In the genomic region with DNA sequence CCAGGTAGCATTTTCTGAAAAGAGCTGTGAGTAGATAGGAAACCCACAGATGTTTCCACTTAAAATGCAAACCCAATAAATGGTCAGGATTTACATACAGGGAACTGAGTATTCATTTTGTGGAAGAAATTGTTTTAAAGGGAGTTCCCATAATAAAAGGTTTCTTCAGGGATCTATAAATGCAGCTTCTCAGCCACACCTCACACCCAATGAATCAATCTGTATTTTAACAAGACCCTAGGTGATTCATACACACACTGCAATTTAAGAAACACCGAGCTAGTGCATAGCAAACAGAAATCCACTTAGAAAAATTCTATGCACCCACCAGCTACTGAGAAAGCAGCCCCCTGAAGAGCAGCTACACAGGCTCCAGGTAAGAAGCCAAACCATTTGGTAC, we compare ENCODE assay signal across 24 cellular contexts.
DNase-seq lines count a peak whose midpoint lies in the region; ATAC-seq, FAIRE-seq and TF ChIP-seq lines count a peak whose summit lies in the region.
"Had no signal": no experiment of that assay in that cellular context is flagged by ENCODE, and none has a peak within 500 bp of the region (broad histone marks: within the 10 kb centered on the region; RNA-seq: fewer than 3 reads in every experiment).

No MANE protein-coding gene starts in this region.

- no peak for DNase-seq in activated naive CD4-positive, alpha-beta T cell treated with Interleukin-2 at 50 U/mL for 16 hours
- DNase-seq in colonic mucosa (no peak), mucosa of descending colon (no peak), pancreas (no peak)
- DNase-seq in stimulated activated naive CD8-positive, alpha-beta T cell treated with anti-CD3 and anti-CD28 coated beads, Interleukin-15, amount 100 ng/mL, for 72 hours = no peak
- DNase-seq in natural killer cell treated with Interleukin-12 subunit alpha and Interleukin-12 subunit beta and Interleukin-15 and Interleukin-18, amount 100 ng/mL, for 72 hours (ENCODE audit: low spot score) = no peak
- DNase-seq: AML-193; Caco-2; Calu3; CD4-positive, alpha-beta T cell; CD8-positive, alpha-beta T cell; DMS79 treated with DMSO at 0.1 percent for 48 hours; GF-D8 had no signal

- H3K27ac ChIP-seq in colonic mucosa (peak overlapping the region; percentile 46), pancreas (no peak overlapping the region)
- H3K27ac ChIP-seq: 22Rv1; A549; BLaER1 treated with 17β-estradiol and CSF1 and Interleukin-3, amounts not matched to agents 10 nM and 100 nM; C4-2B had no signal

- ATAC-seq in mucosa of descending colon (peak; percentile 82), pancreas (no peak), esophagus mucosa (no peak)
- ATAC-seq in stimulated activated naive CD8-positive, alpha-beta T cell treated with anti-CD3 and anti-CD28 coated beads, Interleukin-15, amount 100 ng/mL, for 72 hours = peak; percentile 39
- no peak for ATAC-seq in natural killer cell treated with Interleukin-12 subunit alpha and Interleukin-12 subunit beta and Interleukin-15 and Interleukin-18, amount 100 ng/mL, for 72 hours
- ATAC-seq: A549; CD8-positive, alpha-beta T cell had no signal

- peaks cover 30% of the 10 kb centered on the region for H3K4me1 Mint-ChIP-seq in activated naive CD4-positive, alpha-beta T cell treated with anti-CD3 and anti-CD28 coated beads, Interleukin-2, amount 50 U/mL, for 24 hours
- H3K4me1 Mint-ChIP-seq in stimulated activated naive CD8-positive, alpha-beta T cell treated with anti-CD3 and anti-CD28 coated beads, Interleukin-15, amount 100 ng/mL, for 72 hours = peaks cover 41% of the 10 kb centered on the region
- peaks cover 13 to 15% of the 10 kb centered on the region in 2 donors for H3K4me1 Mint-ChIP-seq in natural killer cell treated with Interleukin-12 subunit alpha and Interleukin-12 subunit beta and Interleukin-15 and Interleukin-18, amount 100 ng/mL, for 72 hours (ENCODE audit: low read depth in 2 of 2)

- H3K9me3 ChIP-seq in colonic mucosa = no peaks in the 10 kb centered on the region
- H3K9me3 ChIP-seq in mucosa of descending colon = no peaks in the 10 kb centered on the region
- no peaks in the 10 kb centered on the region for H3K9me3 ChIP-seq in pancreas
- H3K9me3 ChIP-seq: A549; BLaER1 treated with 17β-estradiol and CSF1 and Interleukin-3, amounts not matched to agents 10 nM and 100 nM; Caco-2 had no signal

- no peak for FAIRE-seq in pancreas (lab: Jason Lieb, UNC)
- FAIRE-seq: A549, D721Med, G401.6, GM12891, GM19239 had no signal

- H3K36me3 ChIP-seq in colonic mucosa (no peaks in the 10 kb centered on the region), mucosa of descending colon (ENCODE audit: low read depth) (peaks cover 4% of the 10 kb centered on the region), pancreas (peaks cover 0 to 7% (median 0%) of the 10 kb centered on the region in 3 donors)
- H3K36me3 ChIP-seq: BLaER1 treated with 17β-estradiol and CSF1 and Interleukin-3, amounts not matched to agents 10 nM and 100 nM had no signal

- H3K27ac Mint-ChIP-seq in activated naive CD4-positive, alpha-beta T cell treated with anti-CD3 and anti-CD28 coated beads, Interleukin-2, amount 50 U/mL, for 24 hours = peak overlapping the region; percentile 21
- H3K27ac Mint-ChIP-seq in stimulated activated naive CD8-positive, alpha-beta T cell treated with anti-CD3 and anti-CD28 coated beads, Interleukin-15, amount 100 ng/mL, for 72 hours = peak overlapping the region in 1 of 2 donors; percentile 7
- H3K27ac Mint-ChIP-seq in natural killer cell treated with Interleukin-12 subunit alpha and Interleukin-12 subunit beta and Interleukin-15 and Interleukin-18, amount 100 ng/mL, for 72 hours = no peak overlapping the region
- H3K27ac Mint-ChIP-seq: B cell; CD4-positive, alpha-beta T cell; CD8-positive, alpha-beta T cell had no signal

- H3K36me3 Mint-ChIP-seq in activated naive CD4-positive, alpha-beta T cell treated with anti-CD3 and anti-CD28 coated beads, Interleukin-2, amount 50 U/mL, for 24 hours = no peaks in the 10 kb centered on the region
- H3K36me3 Mint-ChIP-seq in natural killer cell treated with Interleukin-12 subunit alpha and Interleukin-12 subunit beta and Interleukin-15 and Interleukin-18, amount 100 ng/mL, for 72 hours = no peaks in the 10 kb centered on the region
- H3K36me3 Mint-ChIP-seq: CD8-positive, alpha-beta T cell had no signal

- H3K4me3 ChIP-seq in colonic mucosa = no peak overlapping the region
- H3K4me3 ChIP-seq in mucosa of descending colon = no peak overlapping the region
- no peak overlapping the region for H3K4me3 ChIP-seq in pancreas
- H3K4me3 ChIP-seq: A549; BLaER1 treated with 17β-estradiol and CSF1 and Interleukin-3, amounts not matched to agents 10 nM and 100 nM had no signal

- H3K4me3 Mint-ChIP-seq in activated naive CD4-positive, alpha-beta T cell treated with anti-CD3 and anti-CD28 coated beads, Interleukin-2, amount 50 U/mL, for 24 hours = no peak overlapping the region
- no peak overlapping the region for H3K4me3 Mint-ChIP-seq in stimulated activated naive CD8-positive, alpha-beta T cell treated with anti-CD3 and anti-CD28 coated beads, Interleukin-15, amount 100 ng/mL, for 72 hours
- H3K4me3 Mint-ChIP-seq in natural killer cell treated with Interleukin-12 subunit alpha and Interleukin-12 subunit beta and Interleukin-15 and Interleukin-18, amount 100 ng/mL, for 72 hours = no peak overlapping the region
- H3K4me3 Mint-ChIP-seq: B cell; CD4-positive, alpha-beta T cell; CD8-positive, alpha-beta T cell had no signal

- intact Hi-C loops in colonic mucosa (cut with DNase I) = no loop called here
- intact Hi-C loops in mucosa of descending colon (cut with DNase I, micrococcal nuclease) = no loop called here
- intact Hi-C loops in pancreas (cut with DNase I) = no loop called here

- no peaks in the 10 kb centered on the region for H3K9me3 Mint-ChIP-seq in activated naive CD4-positive, alpha-beta T cell treated with anti-CD3 and anti-CD28 coated beads, Interleukin-2, amount 50 U/mL, for 24 hours
- no peaks in the 10 kb centered on the region for H3K9me3 Mint-ChIP-seq in stimulated activated naive CD8-positive, alpha-beta T cell treated with anti-CD3 and anti-CD28 coated beads, Interleukin-15, amount 100 ng/mL, for 72 hours
- no peaks in the 10 kb centered on the region for H3K9me3 Mint-ChIP-seq in natural killer cell treated with Interleukin-12 subunit alpha and Interleukin-12 subunit beta and Interleukin-15 and Interleukin-18, amount 100 ng/mL, for 72 hours
- H3K9me3 Mint-ChIP-seq: CD4-positive, alpha-beta T cell; CD8-positive, alpha-beta T cell had no signal

- no peak overlapping the region for H3K9ac ChIP-seq in colonic mucosa (ENCODE audit: low read depth in 2 of 2, low read length in 2 of 2)
- H3K9ac ChIP-seq: BLaER1 treated with 17β-estradiol and CSF1 and Interleukin-3, amounts not matched to agents 10 nM and 100 nM had no signal

- H3K4me1 ChIP-seq in colonic mucosa (peaks cover 6% of the 10 kb centered on the region), mucosa of descending colon (ENCODE audit: low read depth) (peaks cover 14% of the 10 kb centered on the region), pancreas (no peaks in the 10 kb centered on the region)
- H3K4me1 ChIP-seq: A549, Caco-2 had no signal

- H3K27me3 ChIP-seq in colonic mucosa = no peaks in the 10 kb centered on the region
- no peaks in the 10 kb centered on the region for H3K27me3 ChIP-seq in pancreas
- H3K27me3 ChIP-seq: BLaER1 treated with 17β-estradiol and CSF1 and Interleukin-3, amounts not matched to agents 10 nM and 100 nM had no signal

- 93 to 100% methylated on average over 1 of the region's 1 CpG for WGBS in pancreas, 2 donors

- no peaks in the 10 kb centered on the region for H3K27me3 Mint-ChIP-seq in activated naive CD4-positive, alpha-beta T cell treated with anti-CD3 and anti-CD28 coated beads, Interleukin-2, amount 50 U/mL, for 24 hours
- peaks cover 34% of the 10 kb centered on the region for H3K27me3 Mint-ChIP-seq in stimulated activated naive CD8-positive, alpha-beta T cell treated with anti-CD3 and anti-CD28 coated beads, Interleukin-15, amount 100 ng/mL, for 72 hours
- peaks cover 29 to 30% of the 10 kb centered on the region in 2 donors for H3K27me3 Mint-ChIP-seq in natural killer cell treated with Interleukin-12 subunit alpha and Interleukin-12 subunit beta and Interleukin-15 and Interleukin-18, amount 100 ng/mL, for 72 hours
- H3K27me3 Mint-ChIP-seq: CD4-positive, alpha-beta T cell had no signal

- TF ChIP-seq CTCF in colonic mucosa (IDR thresholded peaks at IDR 0.05) (no peak), mucosa of descending colon (IDR thresholded peaks at IDR 0.05) (no peak), pancreas (IDR thresholded peaks at IDR 0.05) (no peak)

Comparison
In these comparisons a context has a peak if more than half of its experiments do, and no peak if none do; other contexts are left out.
1. ATAC-seq: peak in mucosa of descending colon (single experiment) and stimulated activated naive CD8-positive, alpha-beta T cell treated with anti-CD3 and anti-CD28 coated beads, Interleukin-15, amount 100 ng/mL, for 72 hours (single experiment); none in pancreas (0 of 4), natural killer cell treated with Interleukin-12 subunit alpha and Interleukin-12 subunit beta and Interleukin-15 and Interleukin-18, amount 100 ng/mL, for 72 hours (0 of 2) and esophagus mucosa (single experiment).